ENCODE assay signal across 9 cellular contexts in genomic region chr9:130846487-130847305, GRCh38. TPM values are rescaled to one million over a fixed set of nuclear protein-coding genes. Genes with fewer than 3 reads are reported as not detected.
DNase-seq lines count a peak whose midpoint lies in the region; ATAC-seq and TF ChIP-seq lines count a peak whose summit lies in the region.
"Had no signal": no experiment of that assay in that cellular context is flagged by ENCODE, and none has a peak within 500 bp of the region (broad histone marks: within the 10 kb centered on the region; RNA-seq: fewer than 3 reads in every experiment).

No MANE protein-coding gene starts in this region.

- H3K27me3 Mint-ChIP-seq in H9 (ENCODE audit: low read depth), result no peaks in the 10 kb centered on the region
- no peaks in the 10 kb centered on the region for H3K27me3 Mint-ChIP-seq in effector memory CD8-positive, alpha-beta T cell

- WGBS in H9 (ENCODE audit: extremely low coverage, insufficient read length, low lambda C conversion rate), result no CpG with 5 or more reads among the region's 12 CpGs

- DNase-seq in H9, result no peak
- DNase-seq in astrocyte of the spinal cord (ENCODE audit: low read depth, low spot score), result peak; percentile 85
- peak; percentile 42 to 58 for DNase-seq in hippocampal formation (lab: John Stamatoyannopoulos, UW)
- no peak for DNase-seq in activated naive CD4-positive, alpha-beta T cell treated with Interleukin-2 at 50 U/mL for 16 hours
- no peak for DNase-seq in effector memory CD8-positive, alpha-beta T cell
- no peak for DNase-seq in NCI-H2081 (lab: John Stamatoyannopoulos, UW)
- DNase-seq in stimulated activated CD8-positive, alpha-beta memory T cell treated with anti-CD3 and anti-CD28 coated beads, Interleukin-4, amount 100 ng/mL, for 48 hours, result no peak
- DNase-seq: NCI-H1092 had no signal

- peaks cover 24% of the 10 kb centered on the region for H3K79me2 ChIP-seq in H9 (ENCODE audit: insufficient read depth, low read length)

- no peak overlapping the region for H3K4me2 ChIP-seq in H9 (ENCODE audit: insufficient read depth, insufficient read length, low read length)

- H3K23me2 ChIP-seq in H9 (ENCODE audit: insufficient read length, low read depth, low read length, poor library complexity, severe bottlenecking), result no peaks in the 10 kb centered on the region

- H2AFZ ChIP-seq in H9 (ENCODE audit: low read length), result no peak overlapping the region

- H3T11ph ChIP-seq in H9 (ENCODE audit: low read length), result no peak overlapping the region

- no peaks in the 10 kb centered on the region for H3K36me3 ChIP-seq in skeletal muscle tissue (ENCODE audit: control insufficient read depth in 3 of 3, insufficient read depth in 3 of 3, low read length in 3 of 3)

- no peak overlapping the region for H2BK5ac ChIP-seq in H9 (ENCODE audit: insufficient read length, low read length)

- no peak overlapping the region for H2BK120ac ChIP-seq in H9 (ENCODE audit: low read depth, low read length, poor library complexity, severe bottlenecking)

- no peaks in the 10 kb centered on the region for H3K9me3 Mint-ChIP-seq in H9
- H3K9me3 Mint-ChIP-seq in effector memory CD8-positive, alpha-beta T cell, result no peaks in the 10 kb centered on the region

- H3K9me3 ChIP-seq in H9 (ENCODE audit: control insufficient read depth, low read depth, low read length) (no peaks in the 10 kb centered on the region), skeletal muscle tissue (ENCODE audit: control insufficient read depth in 3 of 3, low read length in 3 of 3) (no peaks in the 10 kb centered on the region)

- H3K9ac ChIP-seq in H9 (ENCODE audit: extremely low read depth, insufficient read length, low read length) (no peak overlapping the region), skeletal muscle tissue (ENCODE audit: low read depth in 1 of 3, low read length in 3 of 3) (peak overlapping the region; percentile 17 to 73 (median 39))

- H3K27ac ChIP-seq in H9 (ENCODE audit: insufficient read length, low read depth, low read length), result no peak overlapping the region
- peak overlapping the region; percentile 82 for H3K27ac ChIP-seq in skeletal muscle tissue (ENCODE audit: low read depth, low read length)

- ATAC-seq in effector memory CD8-positive, alpha-beta T cell (replicated peaks), result no peak

- no peak overlapping the region for H4K8ac ChIP-seq in H9 (replicated peaks; ENCODE audit: insufficient read length, low read depth, low read length)

- no peak overlapping the region for H4K91ac ChIP-seq in H9 (ENCODE audit: insufficient read length, low read depth, low read length)

- in situ Hi-C loops in astrocyte of the spinal cord (cut with HindIII; ENCODE audit: low sequenced_read_pairs), result no loop called here

- no peak overlapping the region for H2BK12ac ChIP-seq in H9 (ENCODE audit: insufficient read length, low read depth, low read length)

- H3K79me1 ChIP-seq in H9 (ENCODE audit: insufficient read depth, low read depth, low read length, poor library complexity, severe bottlenecking), result peaks cover 8% of the 10 kb centered on the region

- no peaks in the 10 kb centered on the region for H4K20me1 ChIP-seq in H9 (ENCODE audit: control insufficient read depth, insufficient read depth, insufficient read length)

- no peak overlapping the region for H2BK15ac ChIP-seq in H9 (ENCODE audit: low read depth, low read length)

- H3K4me3 ChIP-seq in astrocyte of the spinal cord (ENCODE audit: low read depth, low read length) (peak overlapping the region; percentile 16), skeletal muscle tissue (ENCODE audit: low read length in 3 of 3) (peak overlapping the region in 2 of 3 donors; percentile 42 to 54)

- no peak overlapping the region for H3K14ac ChIP-seq in H9 (ENCODE audit: insufficient read depth, low read length)

- no peak overlapping the region for H3K23ac ChIP-seq in H9 (ENCODE audit: insufficient read length, low read depth, low read length)

- H2BK20ac ChIP-seq in H9 (ENCODE audit: low read depth, low read length, poor library complexity, severe bottlenecking), result no peak overlapping the region

- peaks cover 57 to 64% of the 10 kb centered on the region in 2 experiments for H3K4me1 Mint-ChIP-seq in H9
- H3K4me1 Mint-ChIP-seq in effector memory CD8-positive, alpha-beta T cell (ENCODE audit: low read depth in 2 of 2), result peaks cover 11 to 25% of the 10 kb centered on the region in 2 donors

- TF ChIP-seq CTCF in H9 (conservative IDR thresholded peaks at IDR 0.05), result no peak
- TF ChIP-seq CTCF in astrocyte of the spinal cord (IDR thresholded peaks at IDR 0.05; ENCODE audit: low read depth, low read length), result no peak

- no peaks in the 10 kb centered on the region for H3K27me3 ChIP-seq in H9 (ENCODE audit: insufficient read depth, low read length)
- H3K27me3 ChIP-seq in skeletal muscle tissue (ENCODE audit: control insufficient read depth in 3 of 3, insufficient read depth in 3 of 3, low read length in 3 of 3), result no peaks in the 10 kb centered on the region

- peak overlapping the region in 1 of 2 experiments; percentile 23; a peak in 2 of 5 replicates for H3K4me3 Mint-ChIP-seq in H9
- no peak overlapping the region for H3K4me3 Mint-ChIP-seq in effector memory CD8-positive, alpha-beta T cell

- H4K5ac ChIP-seq in H9 (ENCODE audit: insufficient read length, low read depth, low read length), result no peak overlapping the region

- peaks cover 4 to 14% (median 8%) of the 10 kb centered on the region in 3 experiments for H3K36me3 Mint-ChIP-seq in H9 (ENCODE audit: insufficient read depth in 1 of 3, low read depth in 3 of 3)
- peaks cover 7% of the 10 kb centered on the region for H3K36me3 Mint-ChIP-seq in effector memory CD8-positive, alpha-beta T cell (ENCODE audit: insufficient read depth)

- H3K27ac Mint-ChIP-seq in H9, result peak overlapping the region; percentile 95 to 97 (median 97); a peak in 6 of 7 replicates
- H3K27ac Mint-ChIP-seq in effector memory CD8-positive, alpha-beta T cell, result peak overlapping the region in 1 of 2 donors; percentile 31

- H3K56ac ChIP-seq in H9 (ENCODE audit: insufficient read length, low read depth, low read length), result no peak overlapping the region

- H2AK5ac ChIP-seq in H9 (ENCODE audit: insufficient read length, low read length), result no peak overlapping the region

- no peak overlapping the region for H3K18ac ChIP-seq in H9 (ENCODE audit: insufficient read length, low read depth, low read length)

- peaks cover 4% of the 10 kb centered on the region; the same call in 1 of the 2 replicates for H3K4me1 ChIP-seq in H9 (ENCODE audit: insufficient read depth, low read length)
- H3K4me1 ChIP-seq in skeletal muscle tissue (ENCODE audit: control insufficient read depth in 3 of 3, insufficient read depth in 3 of 3, low read length in 3 of 3), result peaks cover 46 to 52% (median 48%) of the 10 kb centered on the region in 3 donors

- H3K4ac ChIP-seq in H9 (ENCODE audit: low read depth, low read length), result no peak overlapping the region

RNA-seq across cellular contexts. Expression of gene ABL1, which starts 11.6 kb away (rescaled TPM):
- 79.4 and 83.6 TPM in 2 replicates for total RNA-seq in H9 (2021)
- 27.7 TPM for total RNA-seq in skeletal muscle tissue

RNA-seq across cellular contexts. Expression of gene QRFP, which starts 49.9 kb away (rescaled TPM):
- total RNA-seq in H9 (2021), result not detected in 2 replicates
- not detected for total RNA-seq in skeletal muscle tissue

Comparison
In these comparisons a context has a peak if more than half of its experiments do, and no peak if none do; other contexts are left out.
1. DNase-seq: peak in astrocyte of the spinal cord (single experiment) and hippocampal formation (2 of 2); none in H9 (single experiment), activated naive CD4-positive, alpha-beta T cell treated with Interleukin-2 at 50 U/mL for 16 hours (single experiment), effector memory CD8-positive, alpha-beta T cell (0 of 3), NCI-H2081 (0 of 2) and stimulated activated CD8-positive, alpha-beta memory T cell treated with anti-CD3 and anti-CD28 coated beads, Interleukin-4, amount 100 ng/mL, for 48 hours (single experiment).